Comparison of ENCODE assay signal across 8 cellular contexts in the genomic region with DNA sequence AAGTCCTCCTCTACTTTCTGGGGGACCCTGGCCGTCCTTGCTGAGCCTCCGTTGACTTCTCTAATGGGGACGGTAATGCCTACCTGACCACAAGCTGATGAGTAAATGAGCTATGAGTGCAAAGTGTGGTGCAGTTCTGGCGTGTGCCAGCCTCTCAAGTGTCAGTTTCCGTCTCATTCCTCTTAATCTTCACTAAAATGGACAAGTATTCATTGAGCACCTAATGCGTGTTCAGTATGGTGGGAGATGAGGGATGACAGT. TPM values are rescaled to one million over a fixed set of nuclear protein-coding genes. Genes with fewer than 3 reads are reported as not detected.
DNase-seq lines count a peak whose midpoint lies in the region; ATAC-seq, FAIRE-seq and TF ChIP-seq lines count a peak whose summit lies in the region.

No MANE protein-coding gene starts in this region.

- H3K27ac ChIP-seq in muscle layer of duodenum (ENCODE audit: low read length), result peak overlapping the region; percentile 94

- H3K27me3 ChIP-seq in bronchial epithelial cell (ENCODE audit: control insufficient read depth, insufficient read depth, low read length), result no peaks in the 10 kb centered on the region
- no peaks in the 10 kb centered on the region for H3K27me3 ChIP-seq in muscle layer of duodenum (ENCODE audit: low read depth, low read length)

- H3K36me3 ChIP-seq in bronchial epithelial cell (ENCODE audit: control insufficient read depth, insufficient read depth, low read length) (no peaks in the 10 kb centered on the region), muscle layer of duodenum (ENCODE audit: control insufficient read depth in 1 of 2, insufficient read depth in 2 of 2, low read length in 2 of 2) (no peaks in the 10 kb centered on the region)

- peaks cover 16 to 40% of the 10 kb centered on the region in 2 donors for H3K4me1 ChIP-seq in muscle layer of duodenum (ENCODE audit: control insufficient read depth in 1 of 2, insufficient read depth in 2 of 2, low read length in 2 of 2)

- H3K4me3 ChIP-seq in bronchial epithelial cell (ENCODE audit: low read depth, low read length) (peak overlapping the region; percentile 95), muscle layer of duodenum (ENCODE audit: low read depth in 1 of 2, low read length in 2 of 2) (peak overlapping the region; percentile 90 to 99)

- TF ChIP-seq CTCF in bronchial epithelial cell (IDR thresholded peaks at IDR 0.05; ENCODE audit: insufficient read depth, low read length, severe bottlenecking), result no peak
- TF ChIP-seq CTCF in omental fat pad (IDR thresholded peaks at IDR 0.05), result no peak

- H3K9me3 ChIP-seq in muscle layer of duodenum (ENCODE audit: control insufficient read depth in 1 of 2, low read length in 2 of 2), result no peaks in the 10 kb centered on the region

- ATAC-seq in GM18868 (IDR thresholded peaks at IDR 0.05; ENCODE audit: unreplicated experiment) (peak; percentile 1), HG03442 (IDR thresholded peaks at IDR 0.05; ENCODE audit: unreplicated experiment) (no peak), omental fat pad (ENCODE audit: low FRiP score) (no peak)

- DNase-seq in NCI-H2227 (lab: John Stamatoyannopoulos, UW; ENCODE audit: unreplicated experiment) (peak; percentile 5), bronchial epithelial cell (ENCODE audit: low read depth) (peak; percentile 39), UCSD-AML1 (lab: John Stamatoyannopoulos, UW; ENCODE audit: unreplicated experiment) (no peak), iPS-NIHi11 (ENCODE audit: low spot score) (no peak), omental fat pad (ENCODE audit: low spot score) (no peak)

- FAIRE-seq in bronchial epithelial cell (lab: Jason Lieb, UNC), result no peak

RNA-seq across cellular contexts. Expression of a gene that starts 0.6 kb away (rescaled TPM):
- total RNA-seq in bronchial epithelial cell (32.9 and 36.1 TPM in 2 replicates), omental fat pad (10 to 100 TPM; 27.0 to 42.6 (median 35.8) TPM)

Comparison
In these comparisons a context has a peak if more than half of its experiments do, and no peak if none do; other contexts are left out.
1. DNase-seq: peak in NCI-H2227 (single experiment) and bronchial epithelial cell (single experiment); none in UCSD-AML1 (single experiment), iPS-NIHi11 (single experiment) and omental fat pad (single experiment).